In genomic region chr12:45582536-45582935, GRCh38 we compare ENCODE assay signal across 21 cellular contexts.
A peak's percentile ranks its signal among the peaks of the same experiment; 100 is the strongest.
DNase-seq lines count a peak whose midpoint lies in the region; ATAC-seq, FAIRE-seq and TF ChIP-seq lines count a peak whose summit lies in the region.
"Had no signal": no experiment of that assay in that cellular context is flagged by ENCODE, and none has a peak within 500 bp of the region (broad histone marks: within the 10 kb centered on the region; RNA-seq: fewer than 3 reads in every experiment).

No MANE protein-coding gene starts in this region.

- DNase-seq in DMS79 (lab: John Stamatoyannopoulos, UW) (peak; percentile 65), NCI-H226 (peak; percentile 16), astrocyte (ENCODE audit: low read depth) (no peak), hepatocyte (ENCODE audit: low spot score) (no peak), A673 (ENCODE audit: low spot score) (no peak), GM19238 (ENCODE audit: insufficient read length, low spot score) (no peak), GM19240 (ENCODE audit: insufficient read length, low spot score) (no peak)
- DNase-seq: AML-193; BE2C; CD4-positive, alpha-beta T cell; CD8-positive, alpha-beta memory T cell; DMS53; EL; GDM1; H9 had no signal

- BruUV-seq in A673 (replicated peaks; lab: Mats Ljungman, UMichigan): no TSS peak

- no peaks in the 10 kb centered on the region for H3K9me2 ChIP-seq in hepatocyte (replicated peaks; ENCODE audit: insufficient read depth)

- H3K79me2 ChIP-seq in astrocyte (ENCODE audit: insufficient read depth, low read length) (no peaks in the 10 kb centered on the region), hepatocyte (no peaks in the 10 kb centered on the region)

- H3K4me3 Mint-ChIP-seq in astrocyte (ENCODE audit: unreplicated experiment): peak overlapping the region; percentile 18
- H3K4me3 Mint-ChIP-seq: CD14-positive monocyte; CD4-positive, alpha-beta T cell; CD8-positive, alpha-beta memory T cell; GM23338; H9 had no signal

- no peak for ATAC-seq in GM21381 (IDR thresholded peaks at IDR 0.05; ENCODE audit: unreplicated experiment)
- ATAC-seq: GM12878, GM23338, HCT116 had no signal

- FAIRE-seq in astrocyte (lab: Jason Lieb, UNC): no peak
- FAIRE-seq: GM12878 had no signal

- no peak overlapping the region for H3K9ac ChIP-seq in astrocyte (ENCODE audit: low read length)
- H3K9ac ChIP-seq: BLaER1 treated with 17β-estradiol and CSF1 and Interleukin-3, amounts not matched to agents 10 nM and 100 nM had no signal

- POLR2A ChIA-PET in A673 (lab: Charles Lee; ENCODE audit: low non-redundant PET): no interaction called here

- no peak overlapping the region for H3K27ac Mint-ChIP-seq in astrocyte (ENCODE audit: unreplicated experiment)
- H3K27ac Mint-ChIP-seq: CD14-positive monocyte; CD4-positive, alpha-beta T cell; GM23338; H9 had no signal

- H3K4me1 ChIP-seq in astrocyte (ENCODE audit: insufficient read depth, low read length) (no peaks in the 10 kb centered on the region), hepatocyte (ENCODE audit: insufficient read depth) (peaks cover 9% of the 10 kb centered on the region), A673 (ENCODE audit: insufficient read depth, low read length, poor library complexity, severe bottlenecking) (peaks cover 3% of the 10 kb centered on the region)
- H3K4me1 ChIP-seq: BE2C had no signal

- H3K4me1 Mint-ChIP-seq in astrocyte (ENCODE audit: low read depth, unreplicated experiment): peaks cover 9% of the 10 kb centered on the region
- H3K4me1 Mint-ChIP-seq: CD8-positive, alpha-beta memory T cell had no signal

- WGBS in hepatocyte (ENCODE audit: low lambda C conversion rate, missing lambda C conversion rate): 31% methylated on average over 1 of the region's 1 CpG

- peaks cover 3% of the 10 kb centered on the region for H3K27me3 ChIP-seq in astrocyte (ENCODE audit: insufficient read depth, low read length)
- H3K27me3 ChIP-seq in hepatocyte: no peaks in the 10 kb centered on the region
- no peaks in the 10 kb centered on the region for H3K27me3 ChIP-seq in A673 (replicated peaks; ENCODE audit: insufficient read depth, low read depth, low read length, poor library complexity)
- H3K27me3 ChIP-seq: BLaER1 treated with 17β-estradiol and CSF1 and Interleukin-3, amounts not matched to agents 10 nM and 100 nM had no signal

- H2AFZ ChIP-seq in astrocyte (ENCODE audit: low read depth, low read length): no peak overlapping the region
- no peak overlapping the region for H2AFZ ChIP-seq in hepatocyte
- H2AFZ ChIP-seq: GM23338 had no signal

- CTCF ChIA-PET in A673 (lab: Charles Lee): no interaction called here

- peaks cover 1% of the 10 kb centered on the region for H3K9me3 Mint-ChIP-seq in astrocyte (ENCODE audit: unreplicated experiment)
- H3K9me3 Mint-ChIP-seq: CD4-positive, alpha-beta T cell; CD8-positive, alpha-beta memory T cell; GM23338 had no signal

- no peaks in the 10 kb centered on the region for H3K36me3 Mint-ChIP-seq in astrocyte (ENCODE audit: low read depth, unreplicated experiment)
- H3K36me3 Mint-ChIP-seq: CD14-positive monocyte had no signal

- H3K4me2 ChIP-seq in astrocyte (ENCODE audit: low read length): no peak overlapping the region
- H3K4me2 ChIP-seq in hepatocyte: peak overlapping the region; percentile 57
- H3K4me2 ChIP-seq: BLaER1 treated with 17β-estradiol and CSF1 and Interleukin-3, amounts not matched to agents 10 nM and 100 nM; GM23338 had no signal

- H3K27ac ChIP-seq in astrocyte (ENCODE audit: low read depth, low read length): no peak overlapping the region
- no peak overlapping the region for H3K27ac ChIP-seq in hepatocyte
- H3K27ac ChIP-seq in A673 (ENCODE audit: low read depth, low read length, poor library complexity, severe bottlenecking): no peak overlapping the region
- H3K27ac ChIP-seq: BLaER1 treated with 17β-estradiol and CSF1 and Interleukin-3, amounts not matched to agents 10 nM and 100 nM had no signal

- H3K36me3 ChIP-seq in astrocyte (ENCODE audit: insufficient read depth, low read length) (no peaks in the 10 kb centered on the region), hepatocyte (replicated peaks; ENCODE audit: insufficient read depth, low read depth) (no peaks in the 10 kb centered on the region), A673 (ENCODE audit: insufficient read depth, low read length, poor library complexity, severe bottlenecking) (no peaks in the 10 kb centered on the region)
- H3K36me3 ChIP-seq: BE2C; BLaER1 treated with 17β-estradiol and CSF1 and Interleukin-3, amounts not matched to agents 10 nM and 100 nM had no signal

- H3K4me3 ChIP-seq in astrocyte (ENCODE audit: insufficient read depth, low read depth, low read length): no peak overlapping the region
- H3K4me3 ChIP-seq in hepatocyte: no peak overlapping the region
- H3K4me3 ChIP-seq in A673 (ENCODE audit: low read depth, low read length, poor library complexity, severe bottlenecking): no peak overlapping the region
- H3K4me3 ChIP-seq: BLaER1 treated with 17β-estradiol and CSF1 and Interleukin-3, amounts not matched to agents 10 nM and 100 nM; GM12878; GM23338 had no signal

- H3K9me3 ChIP-seq in astrocyte (ENCODE audit: insufficient read depth, low read depth, low read length) (no peaks in the 10 kb centered on the region), hepatocyte (ENCODE audit: low read depth) (no peaks in the 10 kb centered on the region), A673 (ENCODE audit: low read depth, low read length, poor library complexity, severe bottlenecking) (no peaks in the 10 kb centered on the region)
- H3K9me3 ChIP-seq: BE2C had no signal

- H3K27me3 Mint-ChIP-seq in astrocyte (ENCODE audit: low read depth, unreplicated experiment): no peaks in the 10 kb centered on the region
- H3K27me3 Mint-ChIP-seq: CD4-positive, alpha-beta T cell had no signal

- no peak for TF ChIP-seq CTCF in astrocyte (IDR thresholded peaks at IDR 0.05; ENCODE audit: insufficient read depth, low read depth, low read length)
- TF ChIP-seq CTCF in hepatocyte (IDR thresholded peaks at IDR 0.05; ENCODE audit: poor library complexity): no peak
- TF ChIP-seq CTCF in A673 (conservative IDR thresholded peaks at IDR 0.05; ENCODE audit: low read depth, low read length): no peak

- intact Hi-C loops in A673 (cut with micrococcal nuclease; ENCODE audit: unreplicated experiment): no loop called here

- H4K20me1 ChIP-seq in astrocyte (ENCODE audit: insufficient read depth, low read length): no peaks in the 10 kb centered on the region
- H4K20me1 ChIP-seq in hepatocyte (ENCODE audit: insufficient read depth, poor library complexity, severe bottlenecking): no peaks in the 10 kb centered on the region
- H4K20me1 ChIP-seq: BLaER1 treated with 17β-estradiol and CSF1 and Interleukin-3, amounts not matched to agents 10 nM and 100 nM had no signal

Comparison
In these comparisons a context has a peak if more than half of its experiments do, and no peak if none do; other contexts are left out.
1. DNase-seq: peak in DMS79 (single experiment) and NCI-H226 (single experiment); none in astrocyte (single experiment), hepatocyte (single experiment), A673 (single experiment), GM19238 (single experiment) and GM19240 (single experiment).